Comparison of ENCODE assay signal across 24 cellular contexts in the genomic region with DNA sequence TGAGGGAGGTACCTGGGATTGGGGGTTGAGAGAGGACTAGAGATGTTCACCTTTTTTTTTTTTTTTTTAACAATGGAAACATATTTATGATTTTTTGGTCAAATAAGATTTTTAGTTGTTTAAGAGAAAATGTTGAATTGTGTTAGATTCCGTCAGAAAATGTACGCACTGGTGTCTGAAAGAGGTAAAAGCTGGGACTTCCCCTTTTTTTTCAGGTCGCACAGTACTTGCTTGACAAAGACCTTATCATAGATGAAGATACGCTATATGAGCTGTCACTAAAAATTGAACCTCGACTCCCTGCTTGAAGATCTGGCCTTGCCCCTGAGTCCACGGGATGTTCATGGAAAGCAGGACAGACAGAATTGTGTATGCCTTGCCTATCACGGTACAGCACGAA.
"Had no signal": no experiment of that assay in that cellular context is flagged by ENCODE, and none has a peak within 500 bp of the region (broad histone marks: within the 10 kb centered on the region; RNA-seq: fewer than 3 reads in every experiment).

No MANE protein-coding gene starts in this region.

- H3K27me3 Mint-ChIP-seq: activated CD4-positive, alpha-beta memory T cell treated with anti-CD3 and anti-CD28 coated beads, Interleukin-2, amount 10 ng/mL, durations not matched to agents 7 days and 5 days; activated CD4-positive, alpha-beta T cell treated with anti-CD3 and anti-CD28 coated beads, Interleukin-2, amount 10 ng/mL, durations not matched to agents 7 days and 5 days; activated naive CD8-positive, alpha-beta T cell treated with anti-CD3 and anti-CD28 coated beads, Interleukin-2, amount 10 ng/mL, durations not matched to agents 7 days and 5 days; activated T-cell treated with anti-CD3 and anti-CD28 coated beads, Interleukin-2, amount 50 U/mL, for 24 hours had no signal

- H3K36me3 Mint-ChIP-seq: activated naive CD4-positive, alpha-beta T cell treated with anti-CD3 and anti-CD28 coated beads, Interleukin-2, amount 10 ng/mL, durations not matched to agents 7 days and 5 days; activated naive CD4-positive, alpha-beta T cell treated with anti-CD3 and anti-CD28 coated beads, Interleukin-2, amount 50 U/mL, for 72 hours; brain; WTC11 had no signal

- DNase-seq: activated CD4-positive, alpha-beta memory T cell treated with anti-CD3 and anti-CD28 coated beads, Interleukin-2, amount 10 ng/mL, durations not matched to agents 7 days and 5 days; activated CD4-positive, alpha-beta T cell treated with anti-CD3 and anti-CD28 coated beads for 1 hour; activated CD4-positive, alpha-beta T cell treated with anti-CD3 and anti-CD28 coated beads for 4 hours; activated CD4-positive, alpha-beta T cell treated with anti-CD3 and anti-CD28 coated beads, Interleukin-2, amount 10 ng/mL, durations not matched to agents 7 days and 5 days; activated CD4-positive, alpha-beta T cell treated with anti-CD3 and anti-CD28 coated beads, Interleukin-2, amount 50 U/mL, for 4 hours; activated CD8-positive, alpha-beta memory T cell treated with anti-CD3 and anti-CD28 coated beads, Interleukin-2, amount 50 U/mL, for 48 hours; activated gamma-delta T cell; activated naive CD4-positive, alpha-beta T cell; activated naive CD4-positive, alpha-beta T cell treated with anti-CD3 and anti-CD28 coated beads, Interleukin-2, amount 10 ng/mL, durations not matched to agents 7 days and 5 days; activated naive CD8-positive, alpha-beta T cell treated with anti-CD3 and anti-CD28 coated beads, Interleukin-2, amount 10 ng/mL, durations not matched to agents 7 days and 5 days; activated T-cell treated with anti-CD3 and anti-CD28 coated beads for 4 hours; activated T-cell treated with anti-CD3 and anti-CD28 coated beads, Interleukin-2, amount 50 U/mL, for 24 hours; activated T-cell treated with anti-CD3 and anti-CD28 coated beads, Interleukin-2, amount 50 U/mL, for 72 hours; central memory CD4-positive, alpha-beta T cell; cerebellar nuclear complex; colonic mucosa; effector CD8-positive, alpha-beta T cell; esophagus squamous epithelium; foreskin melanocyte; heart right ventricle had no signal

- ATAC-seq: activated naive CD4-positive, alpha-beta T cell treated with anti-CD3 and anti-CD28 coated beads, Interleukin-2, amount 50 U/mL, for 72 hours; activated T-cell treated with anti-CD3 and anti-CD28 coated beads, Interleukin-2, amount 50 U/mL, for 72 hours; gastroesophageal sphincter; heart right ventricle; WTC11 had no signal

- H3K9me3 Mint-ChIP-seq: activated CD4-positive, alpha-beta memory T cell treated with anti-CD3 and anti-CD28 coated beads, Interleukin-2, amount 10 ng/mL, durations not matched to agents 7 days and 5 days; activated CD4-positive, alpha-beta T cell treated with anti-CD3 and anti-CD28 coated beads, Interleukin-2, amount 10 ng/mL, durations not matched to agents 7 days and 5 days; activated naive CD4-positive, alpha-beta T cell treated with anti-CD3 and anti-CD28 coated beads, Interleukin-2, amount 10 ng/mL, durations not matched to agents 7 days and 5 days; activated naive CD4-positive, alpha-beta T cell treated with anti-CD3 and anti-CD28 coated beads, Interleukin-2, amount 50 U/mL, for 72 hours; activated naive CD8-positive, alpha-beta T cell treated with anti-CD3 and anti-CD28 coated beads, Interleukin-2, amount 10 ng/mL, durations not matched to agents 7 days and 5 days; activated T-cell treated with anti-CD3 and anti-CD28 coated beads, Interleukin-2, amount 50 U/mL, for 24 hours; activated T-cell treated with anti-CD3 and anti-CD28 coated beads, Interleukin-2, amount 50 U/mL, for 72 hours; brain; WTC11 had no signal

- H3K4me3 Mint-ChIP-seq: activated CD4-positive, alpha-beta memory T cell treated with anti-CD3 and anti-CD28 coated beads, Interleukin-2, amount 10 ng/mL, durations not matched to agents 7 days and 5 days; activated CD4-positive, alpha-beta T cell treated with anti-CD3 and anti-CD28 coated beads, Interleukin-2, amount 10 ng/mL, durations not matched to agents 7 days and 5 days; activated naive CD4-positive, alpha-beta T cell treated with anti-CD3 and anti-CD28 coated beads, Interleukin-2, amount 10 ng/mL, durations not matched to agents 7 days and 5 days; activated naive CD8-positive, alpha-beta T cell treated with anti-CD3 and anti-CD28 coated beads, Interleukin-2, amount 10 ng/mL, durations not matched to agents 7 days and 5 days; activated T-cell treated with anti-CD3 and anti-CD28 coated beads, Interleukin-2, amount 50 U/mL, for 24 hours; activated T-cell treated with anti-CD3 and anti-CD28 coated beads, Interleukin-2, amount 50 U/mL, for 72 hours; brain; WTC11 had no signal

- H3K27ac Mint-ChIP-seq: activated CD4-positive, alpha-beta memory T cell treated with anti-CD3 and anti-CD28 coated beads, Interleukin-2, amount 10 ng/mL, durations not matched to agents 7 days and 5 days; activated CD4-positive, alpha-beta T cell treated with anti-CD3 and anti-CD28 coated beads, Interleukin-2, amount 10 ng/mL, durations not matched to agents 7 days and 5 days; activated naive CD4-positive, alpha-beta T cell treated with anti-CD3 and anti-CD28 coated beads, Interleukin-2, amount 10 ng/mL, durations not matched to agents 7 days and 5 days; activated naive CD8-positive, alpha-beta T cell treated with anti-CD3 and anti-CD28 coated beads, Interleukin-2, amount 10 ng/mL, durations not matched to agents 7 days and 5 days; activated T-cell treated with anti-CD3 and anti-CD28 coated beads, Interleukin-2, amount 50 U/mL, for 24 hours; activated T-cell treated with anti-CD3 and anti-CD28 coated beads, Interleukin-2, amount 50 U/mL, for 72 hours; brain; WTC11 had no signal

- H3K4me1 Mint-ChIP-seq: activated CD4-positive, alpha-beta memory T cell treated with anti-CD3 and anti-CD28 coated beads, Interleukin-2, amount 10 ng/mL, durations not matched to agents 7 days and 5 days; activated CD4-positive, alpha-beta T cell treated with anti-CD3 and anti-CD28 coated beads, Interleukin-2, amount 10 ng/mL, durations not matched to agents 7 days and 5 days; activated naive CD4-positive, alpha-beta T cell treated with anti-CD3 and anti-CD28 coated beads, Interleukin-2, amount 10 ng/mL, durations not matched to agents 7 days and 5 days had no signal
